Comparison of ENCODE assay signal across 19 cellular contexts in genomic region chr17:67411396-67411795, GRCh38. TPM values are rescaled to one million over a fixed set of nuclear protein-coding genes. Genes with fewer than 3 reads are reported as not detected.
DNase-seq lines count a peak whose midpoint lies in the region; ATAC-seq and TF ChIP-seq lines count a peak whose summit lies in the region.
"Had no signal": no experiment of that assay in that cellular context is flagged by ENCODE, and none has a peak within 500 bp of the region (broad histone marks: within the 10 kb centered on the region; RNA-seq: fewer than 3 reads in every experiment).

No MANE protein-coding gene starts in this region.

- no peak for ATAC-seq in CD4-positive, CD25-positive, alpha-beta regulatory T cell (ENCODE audit: low read depth in 2 of 2)
- no peak for ATAC-seq in T-cell (replicated peaks in 1 of 4)
- peak; percentile 34 for ATAC-seq in mucosa of descending colon
- no peak for ATAC-seq in HG03095 (IDR thresholded peaks at IDR 0.05; ENCODE audit: unreplicated experiment)
- ATAC-seq: body of pancreas had no signal

- no peaks in the 10 kb centered on the region for H3K36me3 ChIP-seq in CD4-positive, CD25-positive, alpha-beta regulatory T cell (ENCODE audit: control insufficient read depth, insufficient read depth, low read length)
- H3K36me3 ChIP-seq in mucosa of descending colon (ENCODE audit: low read depth) = no peaks in the 10 kb centered on the region
- H3K36me3 ChIP-seq: colonic mucosa, ovary, Peyer's patch, thoracic aorta had no signal

- peaks cover 0 to 7% of the 10 kb centered on the region in 2 experiments for H3K9me3 ChIP-seq in CD4-positive, CD25-positive, alpha-beta regulatory T cell (ENCODE audit: control insufficient read depth in 2 of 2, low read length in 2 of 2)
- no peaks in the 10 kb centered on the region for H3K9me3 ChIP-seq in mucosa of descending colon
- H3K9me3 ChIP-seq: body of pancreas, colonic mucosa, ovary, Peyer's patch had no signal

- H3K27ac ChIP-seq in CD4-positive, CD25-positive, alpha-beta regulatory T cell (ENCODE audit: insufficient read depth, low read length, poor library complexity, severe bottlenecking) = no peak overlapping the region
- H3K27ac ChIP-seq: body of pancreas, colonic mucosa, ovary, Peyer's patch, SK-N-MC, thoracic aorta had no signal

- H3K4me3 Mint-ChIP-seq in CD4-positive, CD25-positive, alpha-beta regulatory T cell = peak overlapping the region in 1 of 4 donors; percentile 16
- no peak overlapping the region for H3K4me3 Mint-ChIP-seq in T-cell
- H3K4me3 Mint-ChIP-seq: activated naive CD8-positive, alpha-beta T cell treated with anti-CD3 and anti-CD28 coated beads, Interleukin-2, amount 10 ng/mL, durations not matched to agents 7 days and 5 days had no signal

- POLR2A ChIA-PET in T-cell (lab: Charles Lee) = no interaction called here

- CTCF ChIA-PET in T-cell (lab: Charles Lee) = interaction anchor here (0.7 to 1.6 kb wide), 2 partner anchors 52 to 64 kb away, joined by 4 to 5 read pairs; no protein-coding TSS in a partner anchor

- H3K4me3 ChIP-seq in CD4-positive, CD25-positive, alpha-beta regulatory T cell (ENCODE audit: low read depth, low read length) = no peak overlapping the region
- H3K4me3 ChIP-seq in mucosa of descending colon = no peak overlapping the region
- H3K4me3 ChIP-seq: body of pancreas, colonic mucosa, lung, ovary, Peyer's patch, SK-N-MC, thoracic aorta had no signal

- in situ Hi-C loops in KBM-7 (cut with MboI; ENCODE audit: low pct_unique_long_range_greater_than_20kb, low sequenced_read_pairs) = no loop called here

- peaks cover 8 to 44% (median 23%) of the 10 kb centered on the region in 4 donors for H3K4me1 Mint-ChIP-seq in CD4-positive, CD25-positive, alpha-beta regulatory T cell
- peaks cover 71 to 86% (median 77%) of the 10 kb centered on the region in 3 donors for H3K4me1 Mint-ChIP-seq in T-cell

- peaks cover 4% of the 10 kb centered on the region for H3K36me3 Mint-ChIP-seq in CD4-positive, CD25-positive, alpha-beta regulatory T cell
- peaks cover 37% of the 10 kb centered on the region for H3K36me3 Mint-ChIP-seq in T-cell

- no peak for DNase-seq in CD4-positive, CD25-positive, alpha-beta regulatory T cell
- peak; percentile 46 for DNase-seq in KBM-7
- DNase-seq in T-cell = no peak
- no peak for DNase-seq in mucosa of descending colon
- DNase-seq in NCI-H1048 (lab: John Stamatoyannopoulos, UW) = no peak
- no peak for DNase-seq in AG08396 (ENCODE audit: low spot score)
- DNase-seq: activated CD4-positive, alpha-beta T cell treated with anti-CD3 and anti-CD28 coated beads for 48 hours; activated naive CD8-positive, alpha-beta T cell treated with anti-CD3 and anti-CD28 coated beads, Interleukin-2, amount 10 ng/mL, durations not matched to agents 7 days and 5 days; body of pancreas; Calu3; colonic mucosa; NCI-H1436; NCI-H82; ovary; Peyer's patch had no signal

- TF ChIP-seq CTCF in mucosa of descending colon (IDR thresholded peaks at IDR 0.05) = no peak

- no peaks in the 10 kb centered on the region for H3K27me3 ChIP-seq in CD4-positive, CD25-positive, alpha-beta regulatory T cell (ENCODE audit: control insufficient read depth, insufficient read depth, low read length)
- H3K27me3 ChIP-seq: body of pancreas, colonic mucosa, ovary, Peyer's patch had no signal

- H3K4me1 ChIP-seq in CD4-positive, CD25-positive, alpha-beta regulatory T cell (ENCODE audit: control insufficient read depth, insufficient read depth, low read length, poor library complexity, severe bottlenecking) = no peaks in the 10 kb centered on the region
- H3K4me1 ChIP-seq in mucosa of descending colon (ENCODE audit: low read depth) = peaks cover 9% of the 10 kb centered on the region
- H3K4me1 ChIP-seq: body of pancreas, colonic mucosa had no signal

- H3K27me3 Mint-ChIP-seq in CD4-positive, CD25-positive, alpha-beta regulatory T cell = no peaks in the 10 kb centered on the region
- H3K27me3 Mint-ChIP-seq in T-cell = no peaks in the 10 kb centered on the region
- H3K27me3 Mint-ChIP-seq: activated naive CD8-positive, alpha-beta T cell treated with anti-CD3 and anti-CD28 coated beads, Interleukin-2, amount 10 ng/mL, durations not matched to agents 7 days and 5 days had no signal

- peak overlapping the region; percentile 69 to 85 (median 70) for H3K27ac Mint-ChIP-seq in CD4-positive, CD25-positive, alpha-beta regulatory T cell
- peak overlapping the region; percentile 71 to 77 for H3K27ac Mint-ChIP-seq in T-cell
- H3K27ac Mint-ChIP-seq: activated naive CD8-positive, alpha-beta T cell treated with anti-CD3 and anti-CD28 coated beads, Interleukin-2, amount 10 ng/mL, durations not matched to agents 7 days and 5 days had no signal

- peaks cover 0 to 8% (median 0%) of the 10 kb centered on the region in 7 donors for H3K9me3 Mint-ChIP-seq in CD4-positive, CD25-positive, alpha-beta regulatory T cell
- peaks cover 0 to 7% (median 0%) of the 10 kb centered on the region in 3 donors for H3K9me3 Mint-ChIP-seq in T-cell

- intact Hi-C loops in mucosa of descending colon (cut with DNase I, micrococcal nuclease) = no loop called here

RNA-seq across cellular contexts. Expression of gene PITPNC1, which starts 34.3 kb away (rescaled TPM):
- total RNA-seq in CD4-positive, CD25-positive, alpha-beta regulatory T cell = 47.9 TPM
- polyA plus RNA-seq in CD4-positive, CD25-positive, alpha-beta regulatory T cell = 10 to 100 TPM; 27.3 to 39.5 (median 39.0) TPM
- total RNA-seq in T-cell (100 to 1,000 TPM in 3 of 5 donors, 10 to 100 TPM in 2; 82.6 to 132 (median 111) TPM), mucosa of descending colon (10 to 100 TPM; 10.7 to 11.4 (median 10.9) TPM)

RNA-seq across cellular contexts. Expression of gene PSMD12, which starts 45.0 kb away (rescaled TPM):
- 44.2 TPM for total RNA-seq in CD4-positive, CD25-positive, alpha-beta regulatory T cell
- polyA plus RNA-seq in CD4-positive, CD25-positive, alpha-beta regulatory T cell = 10 to 100 TPM; 31.7 to 42.7 (median 37.0) TPM
- 10 to 100 TPM; 28.1 to 49.9 (median 37.7) TPM for total RNA-seq in T-cell
- 10 to 100 TPM; 33.5 to 59.8 (median 41.2) TPM for total RNA-seq in mucosa of descending colon
